In genomic region chr4:42712854-42713253, GRCh38 we compare ENCODE assay signal across 20 cellular contexts.
"Had no signal": no experiment of that assay in that cellular context is flagged by ENCODE, and none has a peak within 500 bp of the region (broad histone marks: within the 10 kb centered on the region; RNA-seq: fewer than 3 reads in every experiment).

No MANE protein-coding gene starts in this region.

- H3K27ac ChIP-seq: HL-60, KMS-11, SJSA1 had no signal

- DNase-seq: Kasumi-1, MM.1S, NCI-H1092 treated with DMSO at 0.1 percent for 48 hours, NCI-H1436, NCI-H187, NCI-H2029, NCI-H2081 treated with DMSO at 0.1 percent for 48 hours, NCI-H226, NCI-H446, NCI-H510A, Right ventricle myocardium superior, RPMI8226, SIG-M5, SK-N-SH, SW 1271, T-cell had no signal

- H3K36me3 ChIP-seq: SJSA1 had no signal

- H3K9me3 ChIP-seq: SJSA1, SK-N-SH had no signal

- H3K27me3 ChIP-seq: SJSA1 had no signal

- H3K4me3 ChIP-seq: K562, SJSA1 had no signal

- H3K4me1 ChIP-seq: SJSA1 had no signal

- ATAC-seq: K562, T-cell had no signal
